Comparison of ENCODE assay signal across 8 cellular contexts in the genomic region with DNA sequence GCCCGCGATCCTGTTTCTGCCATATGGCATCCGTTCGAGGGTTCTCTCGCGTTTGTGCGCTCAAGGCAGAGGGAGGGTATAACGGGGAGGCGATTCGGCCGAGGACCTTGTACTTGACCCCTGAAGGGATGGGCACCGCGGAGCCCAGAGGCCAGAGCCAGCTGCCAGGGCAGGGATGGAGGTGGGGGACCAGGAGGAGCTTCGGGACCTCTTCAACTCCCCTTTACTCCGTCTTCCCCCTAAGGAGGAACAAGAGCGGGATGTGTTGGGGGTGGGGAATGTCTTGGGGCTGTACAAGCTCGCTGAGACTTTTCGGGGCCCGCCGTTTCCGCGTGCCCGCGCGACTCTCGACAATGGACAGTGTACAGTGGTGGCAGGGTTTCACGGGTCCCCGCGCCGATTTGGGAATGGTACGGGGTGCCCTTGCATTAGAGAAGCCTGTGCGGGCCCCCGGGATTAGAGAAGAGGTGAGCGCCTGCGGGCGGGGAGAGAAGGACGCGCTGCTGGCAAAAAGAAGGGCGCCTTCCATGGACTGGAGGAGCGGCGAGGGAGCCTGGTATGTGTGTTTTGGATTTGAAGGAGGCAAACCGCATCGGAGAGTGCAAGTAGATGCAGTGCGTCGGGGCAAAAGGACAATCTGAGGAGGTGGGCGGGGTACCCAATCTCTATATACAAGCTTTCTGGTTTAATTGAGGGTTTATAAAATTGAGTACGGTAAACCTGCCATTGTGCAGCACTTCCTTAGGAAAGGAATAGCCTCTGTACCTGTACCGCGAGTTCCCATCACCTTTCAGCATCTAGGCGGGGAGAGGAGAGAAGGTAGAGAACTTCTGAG. TPM values are rescaled to one million over a fixed set of nuclear protein-coding genes. Genes with fewer than 3 reads are reported as not detected.
A peak's percentile ranks its signal among the peaks of the same experiment; 100 is the strongest.
DNase-seq lines count a peak whose midpoint lies in the region; ATAC-seq and TF ChIP-seq lines count a peak whose summit lies in the region.

No MANE protein-coding gene starts in this region.

- H3K9me3 Mint-ChIP-seq in CD14-positive monocyte = peaks cover 2 to 21% (median 7%) of the 10 kb centered on the region in 7 donors
- peaks cover 7 to 8% of the 10 kb centered on the region in 2 donors for H3K9me3 Mint-ChIP-seq in stimulated activated naive B cell treated with anti-CD40 and anti-IgM and Interleukin-4, amounts not matched to agents 10 μg/mL and 1 μg/mL and 100 μg/mL, for 72 hours

- TF ChIP-seq POLR2A in GM18505 (IDR thresholded peaks at IDR 0.05; ENCODE audit: borderline replicate concordance, extremely low read depth, insufficient read depth, insufficient read length) = no peak

- intact Hi-C loops in CD14-positive monocyte (cut with micrococcal nuclease) = no loop called here

- H3K4me1 ChIP-seq in HEK293 (ENCODE audit: control insufficient read depth, insufficient read depth, low read length) = peaks cover 4% of the 10 kb centered on the region; the same call in 1 of the 2 replicates

- H3K4me3 Mint-ChIP-seq in CD14-positive monocyte = peak overlapping the region; percentile 21 to 82
- H3K4me3 Mint-ChIP-seq in stimulated activated naive B cell treated with anti-CD40 and anti-IgM and Interleukin-4, amounts not matched to agents 10 μg/mL and 1 μg/mL and 100 μg/mL, for 72 hours = peak overlapping the region; percentile 92 to 98

- H3K27ac ChIP-seq in HEK293 (ENCODE audit: extremely low read depth, low read depth, low read length) = peak overlapping the region; percentile 79; the same call in 1 of the 2 replicates

- DNase-seq in CD14-positive monocyte (ENCODE audit: low spot score) = no peak
- peak; percentile 3 for DNase-seq in amniotic epithelial cell (ENCODE audit: low read depth)
- DNase-seq in iPS-NIHi7 (ENCODE audit: extremely low spot score) = peak; percentile 31
- DNase-seq in stimulated activated naive B cell treated with anti-CD40 and anti-IgM and Interleukin-4, amounts not matched to agents 10 μg/mL and 1 μg/mL and 100 μg/mL, for 72 hours = peak; percentile 19
- no peak for DNase-seq in stimulated activated CD4-positive, alpha-beta T cell treated with anti-CD3 and anti-CD28 coated beads, Interleukin-12 subunit alpha, Interleukin-12 subunit beta, amount 100 ng/mL, for 4 hours

- CTCF ChIA-PET in HEK293 (lab: Yijun Ruan, JAX) = no interaction called here

- H3K36me3 Mint-ChIP-seq in CD14-positive monocyte = no peaks in the 10 kb centered on the region
- H3K36me3 Mint-ChIP-seq in stimulated activated naive B cell treated with anti-CD40 and anti-IgM and Interleukin-4, amounts not matched to agents 10 μg/mL and 1 μg/mL and 100 μg/mL, for 72 hours = peaks cover 9% of the 10 kb centered on the region in 2 donors

- H3K9me3 ChIP-seq in HEK293 (ENCODE audit: control insufficient read depth, insufficient read depth, low read depth, low read length) = no peaks in the 10 kb centered on the region

- TF ChIP-seq CTCF in CD14-positive monocyte (IDR thresholded peaks at IDR 0.05) (no peak), HEK293 (tag by site-specific recombination; IDR thresholded peaks at IDR 0.05) (no peak)

- H3K4me3 ChIP-seq in HEK293 (ENCODE audit: low read depth, low read length) = peak overlapping the region; percentile 79

- H3K27ac Mint-ChIP-seq in CD14-positive monocyte = no peak overlapping the region
- peak overlapping the region; percentile 94 for H3K27ac Mint-ChIP-seq in stimulated activated naive B cell treated with anti-CD40 and anti-IgM and Interleukin-4, amounts not matched to agents 10 μg/mL and 1 μg/mL and 100 μg/mL, for 72 hours

- peaks cover 35 to 48% (median 44%) of the 10 kb centered on the region in 3 donors for H3K27me3 Mint-ChIP-seq in CD14-positive monocyte (ENCODE audit: low read depth in 3 of 3)
- H3K27me3 Mint-ChIP-seq in stimulated activated naive B cell treated with anti-CD40 and anti-IgM and Interleukin-4, amounts not matched to agents 10 μg/mL and 1 μg/mL and 100 μg/mL, for 72 hours = no peaks in the 10 kb centered on the region

- H3K36me3 ChIP-seq in HEK293 (ENCODE audit: control insufficient read depth in 2 of 2, insufficient read depth in 1 of 2, low read length in 2 of 2) = no peaks in the 10 kb centered on the region

- peaks cover 7% of the 10 kb centered on the region for H3K4me1 Mint-ChIP-seq in CD14-positive monocyte
- peaks cover 4 to 19% of the 10 kb centered on the region in 2 donors for H3K4me1 Mint-ChIP-seq in stimulated activated naive B cell treated with anti-CD40 and anti-IgM and Interleukin-4, amounts not matched to agents 10 μg/mL and 1 μg/mL and 100 μg/mL, for 72 hours

- ATAC-seq in stimulated activated naive B cell treated with anti-CD40 and anti-IgM and Interleukin-4, amounts not matched to agents 10 μg/mL and 1 μg/mL and 100 μg/mL, for 72 hours (replicated peaks) = peak; percentile 10 to 11
- no peak for ATAC-seq in GM18868 (IDR thresholded peaks at IDR 0.05; ENCODE audit: unreplicated experiment)
- no peak for ATAC-seq in GM18505 (IDR thresholded peaks at IDR 0.05; ENCODE audit: unreplicated experiment)

- POLR2A ChIA-PET in HEK293 (lab: Yijun Ruan, JAX) = no interaction called here

TF ChIP-seq in HEK293, 187 proteins besides CTCF, POLR2A, EP300 and RAD21 (continues in another document):
- TF ChIP-seq MZF1 (tag by site-specific recombination; IDR thresholded peaks at IDR 0.05; ENCODE audit: borderline replicate concordance) (peak; percentile 54; the same call in 1 of the 2 replicates), ZBTB48 (tag by site-specific recombination; IDR thresholded peaks at IDR 0.05) (0 out of 2 replicates have a peak, but pooled peaks have one; percentile 50), ZNF629 (tag by site-specific recombination; IDR thresholded peaks at IDR 0.05) (no peak), ZNF37A (tag by site-specific recombination; IDR thresholded peaks at IDR 0.05) (no peak), SP3 (tag by site-specific recombination; IDR thresholded peaks at IDR 0.05) (peak; percentile 45; the same call in 1 of the 2 replicates), KLF7 (tag by site-specific recombination; IDR thresholded peaks at IDR 0.05; ENCODE audit: borderline replicate concordance) (no peak), PRDM1 (tag by site-specific recombination; IDR thresholded peaks at IDR 0.05) (peak; percentile 47), ZBTB8A (tag by site-specific recombination; IDR thresholded peaks at IDR 0.05) (peak; percentile 45; the same call in 1 of the 2 replicates), ZEB2 (tag by site-specific recombination; IDR thresholded peaks at IDR 0.05) (0 out of 2 replicates have a peak, but pooled peaks have one; percentile 9), ZNF335 (tag by site-specific recombination; conservative IDR thresholded peaks at IDR 0.05) (peak; percentile 83), ZBTB20 (tag by site-specific recombination; IDR thresholded peaks at IDR 0.05) (peak; percentile 58), ZNF398 (tag by site-specific recombination; IDR thresholded peaks at IDR 0.05) (peak; percentile 49; the same call in 1 of the 2 replicates)
- TF ChIP-seq, protein P1, sequence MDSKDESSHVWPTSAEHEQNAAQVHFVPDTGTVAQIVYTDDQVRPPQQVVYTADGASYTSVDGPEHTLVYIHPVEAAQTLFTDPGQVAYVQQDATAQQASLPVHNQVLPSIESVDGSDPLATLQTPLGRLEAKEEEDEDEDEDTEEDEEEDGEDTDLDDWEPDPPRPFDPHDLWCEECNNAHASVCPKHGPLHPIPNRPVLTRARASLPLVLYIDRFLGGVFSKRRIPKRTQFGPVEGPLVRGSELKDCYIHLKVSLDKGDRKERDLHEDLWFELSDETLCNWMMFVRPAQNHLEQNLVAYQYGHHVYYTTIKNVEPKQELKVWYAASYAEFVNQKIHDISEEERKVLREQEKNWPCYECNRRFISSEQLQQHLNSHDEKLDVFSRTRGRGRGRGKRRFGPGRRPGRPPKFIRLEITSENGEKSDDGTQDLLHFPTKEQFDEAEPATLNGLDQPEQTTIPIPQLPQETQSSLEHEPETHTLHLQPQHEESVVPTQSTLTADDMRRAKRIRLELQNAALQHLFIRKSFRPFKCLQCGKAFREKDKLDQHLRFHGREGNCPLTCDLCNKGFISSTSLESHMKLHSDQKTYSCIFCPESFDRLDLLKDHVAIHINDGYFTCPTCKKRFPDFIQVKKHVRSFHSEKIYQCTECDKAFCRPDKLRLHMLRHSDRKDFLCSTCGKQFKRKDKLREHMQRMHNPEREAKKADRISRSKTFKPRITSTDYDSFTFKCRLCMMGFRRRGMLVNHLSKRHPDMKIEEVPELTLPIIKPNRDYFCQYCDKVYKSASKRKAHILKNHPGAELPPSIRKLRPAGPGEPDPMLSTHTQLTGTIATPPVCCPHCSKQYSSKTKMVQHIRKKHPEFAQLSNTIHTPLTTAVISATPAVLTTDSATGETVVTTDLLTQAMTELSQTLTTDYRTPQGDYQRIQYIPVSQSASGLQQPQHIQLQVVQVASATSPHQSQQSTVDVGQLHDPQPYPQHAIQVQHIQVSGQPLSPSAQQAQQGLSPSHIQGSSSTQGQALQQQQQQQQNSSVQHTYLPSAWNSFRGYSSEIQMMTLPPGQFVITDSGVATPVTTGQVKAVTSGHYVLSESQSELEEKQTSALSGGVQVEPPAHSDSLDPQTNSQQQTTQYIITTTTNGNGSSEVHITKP (tag by site-specific recombination; IDR thresholded peaks at IDR 0.05) = peak; percentile 46
- TF ChIP-seq, protein P2, sequence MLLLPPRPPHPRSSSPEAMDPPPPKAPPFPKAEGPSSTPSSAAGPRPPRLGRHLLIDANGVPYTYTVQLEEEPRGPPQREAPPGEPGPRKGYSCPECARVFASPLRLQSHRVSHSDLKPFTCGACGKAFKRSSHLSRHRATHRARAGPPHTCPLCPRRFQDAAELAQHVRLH (tag by site-specific recombination; IDR thresholded peaks at IDR 0.05) = no peak

RNA-seq across cellular contexts. Expression of gene UGT8, which starts 0.8 kb away (rescaled TPM):
- not detected for polyA plus RNA-seq in CD14-positive monocyte

Comparison
In these comparisons a context has a peak if more than half of its experiments do, and no peak if none do; other contexts are left out.
1. DNase-seq: peak in amniotic epithelial cell (single experiment), iPS-NIHi7 (single experiment) and stimulated activated naive B cell treated with anti-CD40 and anti-IgM and Interleukin-4, amounts not matched to agents 10 μg/mL and 1 μg/mL and 100 μg/mL, for 72 hours (single experiment); none in CD14-positive monocyte (single experiment) and stimulated activated CD4-positive, alpha-beta T cell treated with anti-CD3 and anti-CD28 coated beads, Interleukin-12 subunit alpha, Interleukin-12 subunit beta, amount 100 ng/mL, for 4 hours (single experiment).
2. ATAC-seq: peak in stimulated activated naive B cell treated with anti-CD40 and anti-IgM and Interleukin-4, amounts not matched to agents 10 μg/mL and 1 μg/mL and 100 μg/mL, for 72 hours (2 of 2); none in GM18868 (single experiment) and GM18505 (single experiment).